9 cellular contexts compared by ENCODE assay signal in genomic region chr9:108883085-108883484, GRCh38. TPM values are rescaled to one million over a fixed set of nuclear protein-coding genes. Genes with fewer than 3 reads are reported as not detected.
"Had no signal": no experiment of that assay in that cellular context is flagged by ENCODE, and none has a peak within 500 bp of the region (broad histone marks: within the 10 kb centered on the region; RNA-seq: fewer than 3 reads in every experiment).

No MANE protein-coding gene starts in this region.

- H3K4me3 ChIP-seq: K562 had no signal

- DNase-seq: IMR-90, KBM-7, KG1 had no signal

- H3K27me3 Mint-ChIP-seq: IgD-negative memory B cell had no signal

- ATAC-seq: K562 had no signal

- H3K4me3 Mint-ChIP-seq: IgD-negative memory B cell had no signal

- H3K27ac Mint-ChIP-seq: IgD-negative memory B cell had no signal

- FAIRE-seq: HTR-8/SVneo, K562 had no signal

- H3K27ac ChIP-seq: HL-60 had no signal

- H3K9me3 Mint-ChIP-seq: IgD-negative memory B cell had no signal

RNA-seq across cellular contexts. Expression of gene ACTL7A, which starts 21.0 kb away (rescaled TPM):
- total RNA-seq: HT-29, HT1080, IMR-90, K562 had no signal
- polyA plus RNA-seq: IgD-negative memory B cell, IMR-90, K562 had no signal

RNA-seq across cellular contexts. Expression of gene ACTL7B, which starts 27.3 kb away (rescaled TPM):
- total RNA-seq: HT-29, HT1080, IMR-90, K562 had no signal
- polyA plus RNA-seq: IgD-negative memory B cell, IMR-90, K562 had no signal
